8 cellular contexts compared by ENCODE assay signal in genomic region chr15:42919794-42920280, GRCh38. TPM values are rescaled to one million over a fixed set of nuclear protein-coding genes. Genes with fewer than 3 reads are reported as not detected.
A peak's percentile ranks its signal among the peaks of the same experiment; 100 is the strongest.
DNase-seq lines count a peak whose midpoint lies in the region; ATAC-seq and TF ChIP-seq lines count a peak whose summit lies in the region.

No MANE protein-coding gene starts in this region.

- CTCF ChIA-PET in T-cell (lab: Charles Lee), result no interaction called here

- TF ChIP-seq CTCF in colonic mucosa (IDR thresholded peaks at IDR 0.05) (no peak), liver (IDR thresholded peaks at IDR 0.05; ENCODE audit: low read depth, low read length, missing input control) (no peak)

- H3K4me3 Mint-ChIP-seq in T-cell, result peak overlapping the region; percentile 98

- peak overlapping the region; percentile 76 to 93 for H3K27ac Mint-ChIP-seq in T-cell

- ATAC-seq in T-cell (replicated peaks in 1 of 4) (peak in 1 of 4 experiments; percentile 1), GM18498 (IDR thresholded peaks at IDR 0.05; ENCODE audit: unreplicated experiment) (no peak)
- no peak for ATAC-seq in stimulated activated naive CD8-positive, alpha-beta T cell treated with anti-CD3 and anti-CD28 coated beads, Interleukin-15, Interleukin-2, amounts not matched to agents 100 U/mL and 50 U/mL, for 24 hours

- H3K36me3 Mint-ChIP-seq in T-cell, result no peaks in the 10 kb centered on the region

- no peaks in the 10 kb centered on the region for H3K27me3 Mint-ChIP-seq in T-cell

- POLR2A ChIA-PET in T-cell (lab: Charles Lee), result no interaction called here

- peak overlapping the region; percentile 94 for H3K4me3 ChIP-seq in colonic mucosa
- peak overlapping the region; percentile 74 to 98 (median 83) for H3K4me3 ChIP-seq in liver (ENCODE audit: low read depth in 1 of 3, low read length in 3 of 3)

- WGBS in liver, result 4% methylated on average over 20 of the region's 20 CpGs

- no peaks in the 10 kb centered on the region for H3K9me3 ChIP-seq in colonic mucosa
- H3K9me3 ChIP-seq in liver (ENCODE audit: control insufficient read depth in 4 of 4, low read length in 3 of 4), result no peaks in the 10 kb centered on the region

- intact Hi-C loops in colonic mucosa (cut with DNase I), result loop anchor here (10.0 kb wide), 1 partner anchor 115 kb away; no protein-coding TSS in a partner anchor

- no peaks in the 10 kb centered on the region for H3K27me3 ChIP-seq in colonic mucosa
- H3K27me3 ChIP-seq in liver (ENCODE audit: control insufficient read depth in 4 of 4, insufficient read depth in 4 of 4, low read length in 3 of 4), result no peaks in the 10 kb centered on the region

- no peaks in the 10 kb centered on the region for H3K9me3 Mint-ChIP-seq in T-cell

- H3K4me1 Mint-ChIP-seq in T-cell, result peaks cover 36 to 46% (median 46%) of the 10 kb centered on the region in 3 donors

- peak overlapping the region; percentile 66 for H3K27ac ChIP-seq in colonic mucosa
- H3K27ac ChIP-seq in liver (ENCODE audit: low read depth in 1 of 2, low read length in 2 of 2), result peak overlapping the region; percentile 60 to 72

- H3K9ac ChIP-seq in colonic mucosa (ENCODE audit: low read depth in 2 of 2, low read length in 2 of 2) (peak overlapping the region; percentile 80 to 89), liver (ENCODE audit: low read depth in 1 of 2, low read length in 2 of 2) (peak overlapping the region; percentile 64 to 77)

- DNase-seq in DMS114 treated with DMSO at 0.1 percent for 48 hours (lab: John Stamatoyannopoulos, UW; ENCODE audit: unreplicated experiment) (peak; percentile 14), HT-29 (ENCODE audit: low spot score) (peak; percentile 57), T-cell (peak in 28 of 34 experiments; percentile 1 to 42 (median 13)), colonic mucosa (peak; percentile 44), OCI-M2 (lab: John Stamatoyannopoulos, UW; ENCODE audit: unreplicated experiment) (no peak)
- peak; percentile 11 for DNase-seq in stimulated activated naive CD8-positive, alpha-beta T cell treated with anti-CD3 and anti-CD28 coated beads, Interleukin-15, Interleukin-2, amounts not matched to agents 100 U/mL and 50 U/mL, for 24 hours

- TF ChIP-seq RAD21 in liver (IDR thresholded peaks at IDR 0.05), result peak in 1 of 2 donors; percentile 5

- H3K4me1 ChIP-seq in colonic mucosa (no peaks in the 10 kb centered on the region), liver (ENCODE audit: control insufficient read depth in 4 of 4, insufficient read depth in 4 of 4, low read length in 3 of 4) (peaks cover 0 to 19% (median 10%) of the 10 kb centered on the region in 4 donors)

- no peaks in the 10 kb centered on the region for H3K36me3 ChIP-seq in colonic mucosa
- no peaks in the 10 kb centered on the region for H3K36me3 ChIP-seq in liver (ENCODE audit: control insufficient read depth in 4 of 4, insufficient read depth in 3 of 4, low read depth in 1 of 4, low read length in 3 of 4)

TF ChIP-seq in liver, 16 proteins besides CTCF, POLR2A, EP300 and RAD21:
- TF ChIP-seq HNF4G (IDR thresholded peaks at IDR 0.05), result no peak
- TF ChIP-seq FOXA2 (IDR thresholded peaks at IDR 0.05), result no peak
- TF ChIP-seq ZBTB33 (IDR thresholded peaks at IDR 0.05), result no peak
- TF ChIP-seq REST (IDR thresholded peaks at IDR 0.05), result peak; percentile 89

RNA-seq across cellular contexts. Expression of gene TTBK2, which starts 0.7 kb away (rescaled TPM):
- total RNA-seq in HT-29 (2014; rRNA removed; shearing (Covaris generic)), result 10.7 and 12.5 TPM in 2 replicates
- total RNA-seq in T-cell, result 10 to 100 TPM; 26.2 to 30.7 (median 26.9) TPM
- 1 to 10 TPM; 6.8 to 9.1 TPM for total RNA-seq in colonic mucosa
- 1 to 10 TPM; 5.4 to 6.4 TPM for total RNA-seq in liver
- polyA plus RNA-seq in liver, result 1 to 10 TPM; 1.0 to 3.1 TPM
